In the genomic region with DNA sequence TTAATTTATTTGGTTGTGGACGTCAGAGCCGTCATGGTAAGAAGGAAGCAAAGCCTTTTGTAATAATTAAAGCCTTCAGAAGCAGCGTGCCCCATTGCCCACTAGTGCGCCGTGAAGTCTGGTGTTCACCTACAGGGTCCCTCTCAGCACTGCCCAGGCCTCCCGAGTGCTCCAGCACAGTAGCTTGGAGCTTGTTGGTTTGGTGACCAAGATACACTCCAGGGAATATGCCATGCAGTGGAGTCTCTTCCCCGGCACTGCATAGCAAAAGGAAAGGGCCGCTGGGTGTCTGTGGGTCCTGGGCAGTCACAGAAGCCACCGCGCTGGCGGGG, we compare ENCODE assay signal across 9 cellular contexts. TPM values are rescaled to one million over a fixed set of nuclear protein-coding genes. Genes with fewer than 3 reads are reported as not detected.
DNase-seq lines count a peak whose midpoint lies in the region; ATAC-seq and TF ChIP-seq lines count a peak whose summit lies in the region.
"Had no signal": no experiment of that assay in that cellular context is flagged by ENCODE, and none has a peak within 500 bp of the region (broad histone marks: within the 10 kb centered on the region; RNA-seq: fewer than 3 reads in every experiment).

No MANE protein-coding gene starts in this region.

- ATAC-seq in GM19351 (IDR thresholded peaks at IDR 0.05; ENCODE audit: unreplicated experiment): peak; percentile 19
- ATAC-seq in HG03432 (IDR thresholded peaks at IDR 0.05; ENCODE audit: unreplicated experiment): peak; percentile 11
- ATAC-seq in GM18858 (IDR thresholded peaks at IDR 0.05; ENCODE audit: unreplicated experiment): no peak

- H3K27ac Mint-ChIP-seq in neural progenitor cell: no peak overlapping the region

- intact Hi-C loops in mammary epithelial cell (cut with micrococcal nuclease): no loop called here

- peaks cover 7% of the 10 kb centered on the region for H3K79me2 ChIP-seq in mammary epithelial cell (ENCODE audit: insufficient read depth, low read length)
- no peaks in the 10 kb centered on the region for H3K79me2 ChIP-seq in neural progenitor cell (ENCODE audit: low read depth)

- H3K27me3 ChIP-seq in mammary epithelial cell (ENCODE audit: insufficient read depth, low read length) (no peaks in the 10 kb centered on the region), neural progenitor cell (peaks cover 85% of the 10 kb centered on the region)

- H3K4me1 ChIP-seq in mammary epithelial cell (ENCODE audit: insufficient read depth, low read length) (no peaks in the 10 kb centered on the region), neural progenitor cell (peaks cover 7% of the 10 kb centered on the region)

- no peak overlapping the region for H3K9ac ChIP-seq in mammary epithelial cell (ENCODE audit: insufficient read depth, low read length)
- H3K9ac ChIP-seq in neural progenitor cell: no peak overlapping the region

- peaks cover 2% of the 10 kb centered on the region for H3K9me3 Mint-ChIP-seq in neural progenitor cell

- H4K20me1 ChIP-seq in mammary epithelial cell (ENCODE audit: insufficient read depth, low read length) (no peaks in the 10 kb centered on the region), neural progenitor cell (ENCODE audit: low read depth) (no peaks in the 10 kb centered on the region)

- H3K36me3 Mint-ChIP-seq in neural progenitor cell: no peaks in the 10 kb centered on the region

- peak overlapping the region; percentile 60 for H3K4me3 Mint-ChIP-seq in neural progenitor cell

- dilution Hi-C loops in mammary epithelial cell (cut with HindIII; ENCODE audit: low sequenced_read_pairs): no loop called here

- CTCF ChIA-PET in mammary epithelial cell (lab: Charles Lee; ENCODE audit: low non-redundant PET): no interaction called here

- TF ChIP-seq CTCF in mammary epithelial cell (conservative IDR thresholded peaks at IDR 0.05 in 1 of 2, IDR thresholded peaks at IDR 0.05 in 1 of 2; ENCODE audit: extremely low read depth in 1 of 2, insufficient read depth in 1 of 2, low read depth in 1 of 2, low read length in 2 of 2) (no peak), neural progenitor cell (IDR thresholded peaks at IDR 0.05) (no peak)

- no peak overlapping the region for H3K27ac ChIP-seq in mammary epithelial cell (ENCODE audit: insufficient read depth, low read depth, low read length)
- no peak overlapping the region for H3K27ac ChIP-seq in neural progenitor cell

- H3K36me3 ChIP-seq in mammary epithelial cell (ENCODE audit: insufficient read depth, low read length) (no peaks in the 10 kb centered on the region), neural progenitor cell (no peaks in the 10 kb centered on the region)

- H3K4me2 ChIP-seq in mammary epithelial cell (ENCODE audit: insufficient read depth, low read depth, low read length) (peak overlapping the region; percentile 91), neural progenitor cell (peak overlapping the region; percentile 91)

- no TSS peak for BruUV-seq in mammary epithelial cell (replicated peaks; lab: Mats Ljungman, UMichigan)

- H3K9me3 ChIP-seq in mammary epithelial cell (replicated peaks; ENCODE audit: insufficient read depth, low read length) (no peaks in the 10 kb centered on the region), neural progenitor cell (ENCODE audit: low read depth) (no peaks in the 10 kb centered on the region)

- peaks cover 27% of the 10 kb centered on the region for H3K27me3 Mint-ChIP-seq in neural progenitor cell (ENCODE audit: insufficient read depth, low read depth)

- 38% methylated on average over 6 of the region's 11 CpGs for WGBS in mammary epithelial cell (ENCODE audit: low coverage, missing lambda C conversion rate)

- peaks cover 8% of the 10 kb centered on the region for H3K4me1 Mint-ChIP-seq in neural progenitor cell

- DNase-seq in mammary epithelial cell: no peak
- DNase-seq in neural progenitor cell (ENCODE audit: low spot score): no peak
- no peak for DNase-seq in pons (ENCODE audit: low spot score)
- DNase-seq in SK-N-DZ (ENCODE audit: low spot score): no peak
- no peak for DNase-seq in activated CD4-positive, alpha-beta T cell treated with anti-CD3 and anti-CD28 coated beads for 4 hours

- H3F3A ChIP-seq in neural progenitor cell (ENCODE audit: low read depth): no peaks in the 10 kb centered on the region

- H3K4me3 ChIP-seq in mammary epithelial cell (replicated peaks in 1 of 3; ENCODE audit: insufficient read depth in 1 of 3, low read depth in 2 of 3, low read length in 3 of 3) (peak overlapping the region; percentile 48 to 73 (median 57)), neural progenitor cell (peak overlapping the region; percentile 56)

- peak overlapping the region; percentile 86 for H2AFZ ChIP-seq in mammary epithelial cell (ENCODE audit: low read depth, low read length)
- peak overlapping the region; percentile 89 for H2AFZ ChIP-seq in neural progenitor cell (replicated peaks)

- in situ Hi-C loops in mammary epithelial cell (cut with MboI; ENCODE audit: low sequenced_read_pairs in 2 of 2): no loop called here

RNA-seq across cellular contexts. Expression of gene SYK, which starts 0.5 kb away (rescaled TPM):
- total RNA-seq in mammary epithelial cell (10 to 100 TPM in 1 of 2 donors, 1 to 10 TPM in 1; 1.7 to 10.6 TPM), neural progenitor cell (ENCODE audit: low replicate concordance) (not detected in 2 replicates)
- polyA plus RNA-seq in mammary epithelial cell: 4.1 TPM
- 11.2 TPM for polyA minus RNA-seq in mammary epithelial cell
- polyA plus RNA-seq in SK-N-DZ (2014; cell fraction: cytosol; rRNA removed): 0.01 TPM in 1 of 2 replicates, not detected in the other
- not detected in 2 replicates for polyA plus RNA-seq in SK-N-DZ (2014; cell fraction: nucleus; rRNA removed)
- total RNA-seq: RPMI7951 had no signal
